ENCODE assay signal across 2 cellular contexts in the genomic region with DNA sequence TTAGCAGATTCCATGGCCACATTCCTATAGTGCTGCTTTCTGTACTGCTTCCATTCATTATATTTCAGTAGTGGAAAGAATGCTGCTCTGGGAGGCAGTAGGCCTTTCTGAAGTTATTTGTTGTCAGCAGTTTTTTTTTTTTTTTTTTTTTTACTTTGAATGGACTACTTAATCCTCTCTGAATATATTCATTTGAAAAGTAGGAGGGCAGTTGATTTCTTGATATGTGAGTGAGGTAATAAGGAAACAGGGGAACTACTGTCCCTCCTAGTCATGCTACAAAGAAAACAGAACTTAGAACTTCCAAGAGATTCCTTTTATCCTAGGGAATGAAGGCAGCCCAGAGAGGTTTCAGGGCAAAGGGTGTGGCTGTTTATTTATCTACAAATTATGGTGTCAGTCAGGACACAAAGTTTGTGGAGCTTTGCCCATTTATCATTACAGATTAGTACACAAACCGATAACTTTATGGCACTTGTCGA.
TF ChIP-seq lines count a peak whose summit lies in the region.

No MANE protein-coding gene starts in this region.

TF ChIP-seq in SK-N-SH treated with all-trans-retinoic acid at 6 μM for 48 hours, 23 proteins besides CTCF, POLR2A, EP300 and RAD21 (continued from another document):
- TF ChIP-seq, protein P1, sequence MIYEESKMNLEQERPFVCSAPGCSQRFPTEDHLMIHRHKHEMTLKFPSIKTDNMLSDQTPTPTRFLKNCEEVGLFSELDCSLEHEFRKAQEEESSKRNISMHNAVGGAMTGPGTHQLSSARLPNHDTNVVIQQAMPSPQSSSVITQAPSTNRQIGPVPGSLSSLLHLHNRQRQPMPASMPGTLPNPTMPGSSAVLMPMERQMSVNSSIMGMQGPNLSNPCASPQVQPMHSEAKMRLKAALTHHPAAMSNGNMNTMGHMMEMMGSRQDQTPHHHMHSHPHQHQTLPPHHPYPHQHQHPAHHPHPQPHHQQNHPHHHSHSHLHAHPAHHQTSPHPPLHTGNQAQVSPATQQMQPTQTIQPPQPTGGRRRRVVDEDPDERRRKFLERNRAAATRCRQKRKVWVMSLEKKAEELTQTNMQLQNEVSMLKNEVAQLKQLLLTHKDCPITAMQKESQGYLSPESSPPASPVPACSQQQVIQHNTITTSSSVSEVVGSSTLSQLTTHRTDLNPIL (CRISPR knock-in tag; IDR thresholded peaks at IDR 0.05; ENCODE audit: low read depth) = no peak
- TF ChIP-seq, protein P2, sequence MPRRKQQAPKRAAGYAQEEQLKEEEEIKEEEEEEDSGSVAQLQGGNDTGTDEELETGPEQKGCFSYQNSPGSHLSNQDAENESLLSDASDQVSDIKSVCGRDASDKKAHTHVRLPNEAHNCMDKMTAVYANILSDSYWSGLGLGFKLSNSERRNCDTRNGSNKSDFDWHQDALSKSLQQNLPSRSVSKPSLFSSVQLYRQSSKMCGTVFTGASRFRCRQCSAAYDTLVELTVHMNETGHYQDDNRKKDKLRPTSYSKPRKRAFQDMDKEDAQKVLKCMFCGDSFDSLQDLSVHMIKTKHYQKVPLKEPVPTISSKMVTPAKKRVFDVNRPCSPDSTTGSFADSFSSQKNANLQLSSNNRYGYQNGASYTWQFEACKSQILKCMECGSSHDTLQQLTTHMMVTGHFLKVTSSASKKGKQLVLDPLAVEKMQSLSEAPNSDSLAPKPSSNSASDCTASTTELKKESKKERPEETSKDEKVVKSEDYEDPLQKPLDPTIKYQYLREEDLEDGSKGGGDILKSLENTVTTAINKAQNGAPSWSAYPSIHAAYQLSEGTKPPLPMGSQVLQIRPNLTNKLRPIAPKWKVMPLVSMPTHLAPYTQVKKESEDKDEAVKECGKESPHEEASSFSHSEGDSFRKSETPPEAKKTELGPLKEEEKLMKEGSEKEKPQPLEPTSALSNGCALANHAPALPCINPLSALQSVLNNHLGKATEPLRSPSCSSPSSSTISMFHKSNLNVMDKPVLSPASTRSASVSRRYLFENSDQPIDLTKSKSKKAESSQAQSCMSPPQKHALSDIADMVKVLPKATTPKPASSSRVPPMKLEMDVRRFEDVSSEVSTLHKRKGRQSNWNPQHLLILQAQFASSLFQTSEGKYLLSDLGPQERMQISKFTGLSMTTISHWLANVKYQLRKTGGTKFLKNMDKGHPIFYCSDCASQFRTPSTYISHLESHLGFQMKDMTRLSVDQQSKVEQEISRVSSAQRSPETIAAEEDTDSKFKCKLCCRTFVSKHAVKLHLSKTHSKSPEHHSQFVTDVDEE (CRISPR knock-in tag; IDR thresholded peaks at IDR 0.05) = no peak
- TF ChIP-seq SNAI2 (CRISPR knock-in tag; IDR thresholded peaks at IDR 0.05) = no peak
- TF ChIP-seq ARNTL (CRISPR knock-in tag; IDR thresholded peaks at IDR 0.05; ENCODE audit: borderline replicate concordance, low read depth) = no peak

TF ChIP-seq in SK-N-SH, 30 proteins besides CTCF, POLR2A, EP300 and RAD21 (continued from another document):
- TF ChIP-seq, protein P3, sequence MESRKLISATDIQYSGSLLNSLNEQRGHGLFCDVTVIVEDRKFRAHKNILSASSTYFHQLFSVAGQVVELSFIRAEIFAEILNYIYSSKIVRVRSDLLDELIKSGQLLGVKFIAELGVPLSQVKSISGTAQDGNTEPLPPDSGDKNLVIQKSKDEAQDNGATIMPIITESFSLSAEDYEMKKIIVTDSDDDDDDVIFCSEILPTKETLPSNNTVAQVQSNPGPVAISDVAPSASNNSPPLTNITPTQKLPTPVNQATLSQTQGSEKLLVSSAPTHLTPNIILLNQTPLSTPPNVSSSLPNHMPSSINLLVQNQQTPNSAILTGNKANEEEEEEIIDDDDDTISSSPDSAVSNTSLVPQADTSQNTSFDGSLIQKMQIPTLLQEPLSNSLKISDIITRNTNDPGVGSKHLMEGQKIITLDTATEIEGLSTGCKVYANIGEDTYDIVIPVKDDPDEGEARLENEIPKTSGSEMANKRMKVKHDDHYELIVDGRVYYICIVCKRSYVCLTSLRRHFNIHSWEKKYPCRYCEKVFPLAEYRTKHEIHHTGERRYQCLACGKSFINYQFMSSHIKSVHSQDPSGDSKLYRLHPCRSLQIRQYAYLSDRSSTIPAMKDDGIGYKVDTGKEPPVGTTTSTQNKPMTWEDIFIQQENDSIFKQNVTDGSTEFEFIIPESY (IDR thresholded peaks at IDR 0.05; ENCODE audit: borderline replicate concordance, low read depth) = no peak
- TF ChIP-seq TEAD4 (IDR thresholded peaks at IDR 0.05; ENCODE audit: borderline replicate concordance, insufficient read depth) (no peak), EZH2phosphoT487 (IDR thresholded peaks at IDR 0.05; ENCODE audit: borderline replicate concordance, low read depth) (no peak), NRF1 (IDR thresholded peaks at IDR 0.05; ENCODE audit: low read depth, low read length) (no peak), NFIC (IDR thresholded peaks at IDR 0.05; ENCODE audit: borderline replicate concordance) (no peak), TAF1 (IDR thresholded peaks at IDR 0.05; ENCODE audit: borderline replicate concordance, low read depth, low read length) (no peak), SMC3 (IDR thresholded peaks at IDR 0.05; ENCODE audit: low read depth, low read length) (no peak), YY1 (IDR thresholded peaks at IDR 0.05; ENCODE audit: low read depth) (no peak)
- TF ChIP-seq, protein P4, sequence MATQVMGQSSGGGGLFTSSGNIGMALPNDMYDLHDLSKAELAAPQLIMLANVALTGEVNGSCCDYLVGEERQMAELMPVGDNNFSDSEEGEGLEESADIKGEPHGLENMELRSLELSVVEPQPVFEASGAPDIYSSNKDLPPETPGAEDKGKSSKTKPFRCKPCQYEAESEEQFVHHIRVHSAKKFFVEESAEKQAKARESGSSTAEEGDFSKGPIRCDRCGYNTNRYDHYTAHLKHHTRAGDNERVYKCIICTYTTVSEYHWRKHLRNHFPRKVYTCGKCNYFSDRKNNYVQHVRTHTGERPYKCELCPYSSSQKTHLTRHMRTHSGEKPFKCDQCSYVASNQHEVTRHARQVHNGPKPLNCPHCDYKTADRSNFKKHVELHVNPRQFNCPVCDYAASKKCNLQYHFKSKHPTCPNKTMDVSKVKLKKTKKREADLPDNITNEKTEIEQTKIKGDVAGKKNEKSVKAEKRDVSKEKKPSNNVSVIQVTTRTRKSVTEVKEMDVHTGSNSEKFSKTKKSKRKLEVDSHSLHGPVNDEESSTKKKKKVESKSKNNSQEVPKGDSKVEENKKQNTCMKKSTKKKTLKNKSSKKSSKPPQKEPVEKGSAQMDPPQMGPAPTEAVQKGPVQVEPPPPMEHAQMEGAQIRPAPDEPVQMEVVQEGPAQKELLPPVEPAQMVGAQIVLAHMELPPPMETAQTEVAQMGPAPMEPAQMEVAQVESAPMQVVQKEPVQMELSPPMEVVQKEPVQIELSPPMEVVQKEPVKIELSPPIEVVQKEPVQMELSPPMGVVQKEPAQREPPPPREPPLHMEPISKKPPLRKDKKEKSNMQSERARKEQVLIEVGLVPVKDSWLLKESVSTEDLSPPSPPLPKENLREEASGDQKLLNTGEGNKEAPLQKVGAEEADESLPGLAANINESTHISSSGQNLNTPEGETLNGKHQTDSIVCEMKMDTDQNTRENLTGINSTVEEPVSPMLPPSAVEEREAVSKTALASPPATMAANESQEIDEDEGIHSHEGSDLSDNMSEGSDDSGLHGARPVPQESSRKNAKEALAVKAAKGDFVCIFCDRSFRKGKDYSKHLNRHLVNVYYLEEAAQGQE (IDR thresholded peaks at IDR 0.05; ENCODE audit: low read depth, low read length) = no peak
